ENCODE assay signal across 8 cellular contexts in the genomic region with DNA sequence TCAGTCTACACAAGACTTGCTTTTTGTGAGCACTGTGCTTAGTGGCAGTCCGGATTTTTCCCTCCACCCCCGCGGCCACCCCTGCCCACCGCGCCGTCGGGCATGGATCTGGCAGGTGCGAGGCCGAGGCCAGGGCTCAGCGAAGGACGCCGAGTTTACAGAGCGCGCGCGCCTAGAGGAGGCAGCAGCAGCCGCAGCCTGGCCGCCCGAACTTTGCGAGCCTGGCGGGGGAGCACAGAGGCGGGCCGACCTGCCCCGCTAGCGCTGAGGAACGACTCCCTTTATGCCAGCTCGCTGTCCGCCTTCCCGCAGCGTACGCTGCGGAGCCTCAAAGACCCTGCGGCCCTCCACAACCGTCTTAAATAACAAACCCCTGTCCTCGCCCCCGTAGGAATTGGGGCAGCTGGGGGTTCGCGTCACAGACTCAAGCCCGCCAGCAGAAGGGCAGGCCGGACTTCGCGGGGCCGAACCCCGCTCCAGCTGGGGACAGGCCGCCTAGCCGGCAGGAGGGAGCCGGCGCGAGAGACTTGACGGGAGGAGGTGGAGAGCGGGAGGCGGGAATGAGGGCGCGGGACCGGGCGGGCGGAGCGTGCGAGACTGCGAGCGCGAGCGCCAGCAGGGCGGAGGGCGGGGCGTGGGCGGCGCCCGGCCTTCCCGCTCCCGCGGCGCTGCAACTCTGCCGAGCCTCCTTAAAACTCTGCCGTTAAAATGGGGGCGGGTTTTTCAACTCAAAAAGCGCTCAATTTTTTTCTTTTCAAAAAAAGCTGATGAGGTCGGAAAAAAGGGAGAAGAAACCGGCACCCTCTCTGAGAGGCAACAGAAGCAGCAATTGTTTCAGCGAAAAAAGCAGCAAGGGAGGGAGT. TPM values are rescaled to one million over a fixed set of nuclear protein-coding genes. Genes with fewer than 3 reads are reported as not detected.
A peak's percentile ranks its signal among the peaks of the same experiment; 100 is the strongest.
DNase-seq lines count a peak whose midpoint lies in the region; ATAC-seq, FAIRE-seq and TF ChIP-seq lines count a peak whose summit lies in the region.

No MANE protein-coding gene starts in this region.

- peak; percentile 44 for ATAC-seq in GM21367 (IDR thresholded peaks at IDR 0.05; ENCODE audit: unreplicated experiment)

- peak overlapping the region; percentile 89 for H3K9ac ChIP-seq in endothelial cell of umbilical vein (replicated peaks; ENCODE audit: extremely low read depth, insufficient read depth, low read length)

- POLR2A ChIA-PET in endothelial cell of umbilical vein (lab: Charles Lee): interaction anchor here (1.2 kb wide), 1 partner anchor 9 kb away, joined by 8 read pairs; no protein-coding TSS in a partner anchor

- peak overlapping the region; percentile 62 to 90 (median 73) for H3K4me3 ChIP-seq in endothelial cell of umbilical vein (replicated peaks in 1 of 3; ENCODE audit: insufficient read depth in 1 of 3, low read depth in 1 of 3, low read length in 3 of 3)
- peak overlapping the region; percentile 77 for H3K4me3 ChIP-seq in mononuclear cell (ENCODE audit: low read length)

- CTCF ChIA-PET in endothelial cell of umbilical vein (lab: Charles Lee): interaction anchor here (0.7 to 3.8 kb wide), 9 partner anchors 9 to 223 kb away, joined by 3 to 34 read pairs (median 4); no protein-coding TSS in a partner anchor

- H4K20me1 ChIP-seq in endothelial cell of umbilical vein (replicated peaks; ENCODE audit: control insufficient read depth, extremely low read depth, insufficient read depth, low read length): no peaks in the 10 kb centered on the region

- H2AFZ ChIP-seq in endothelial cell of umbilical vein (ENCODE audit: low read depth, low read length): peak overlapping the region; percentile 95

- peak overlapping the region; percentile 93 for H3K4me2 ChIP-seq in endothelial cell of umbilical vein (ENCODE audit: insufficient read depth, low read length)

- peaks cover 35% of the 10 kb centered on the region for H3K79me2 ChIP-seq in endothelial cell of umbilical vein (ENCODE audit: control insufficient read depth, insufficient read depth, low read length)

- peak; percentile 30 to 53 for TF ChIP-seq CTCF in endothelial cell of umbilical vein (IDR thresholded peaks at IDR 0.05; ENCODE audit: extremely low read depth in 1 of 2, insufficient read depth in 1 of 2, low read depth in 1 of 2, low read length in 2 of 2)

- BruUV-seq in endothelial cell of umbilical vein (replicated peaks; lab: Mats Ljungman, UMichigan): TSS peak; percentile 52

- DNase-seq in COLO829 (ENCODE audit: low spot score): peak; percentile 82
- peak; percentile 36 to 94 (median 83) for DNase-seq in HUDEP-2 (lab: John Stamatoyannopoulos, UW; ENCODE audit: unreplicated experiment in 76 of 76)
- DNase-seq in NOMO-1 treated with dmso at 0.1 percent for 144 hours (lab: John Stamatoyannopoulos, UW; ENCODE audit: unreplicated experiment): peak; percentile 91
- DNase-seq in activated CD8-positive, alpha-beta memory T cell treated with anti-CD3 and anti-CD28 coated beads, Interleukin-2, amount 50 U/mL, for 48 hours: peak; percentile 88
- peak; percentile 94 for DNase-seq in endothelial cell of umbilical vein (ENCODE audit: low read depth, low spot score)
- DNase-seq in stimulated activated CD8-positive, alpha-beta memory T cell treated with anti-CD3 and anti-CD28 coated beads, Interleukin-2, amount 100 ng/mL, for 48 hours (ENCODE audit: low read depth in 2 of 2): peak; percentile 73 to 80

- dilution Hi-C loops in endothelial cell of umbilical vein (cut with MboI; ENCODE audit: extremely low pct_ligation_motif_present, low sequenced_read_pairs): no loop called here

- peak; percentile 76 for FAIRE-seq in endothelial cell of umbilical vein (lab: Jason Lieb, UNC)

- H3K4me1 ChIP-seq in endothelial cell of umbilical vein (ENCODE audit: control insufficient read depth, extremely low read depth, insufficient read depth, low read length): peaks cover 26% of the 10 kb centered on the region
- H3K4me1 ChIP-seq in mononuclear cell (ENCODE audit: insufficient read depth, low read length): peaks cover 21% of the 10 kb centered on the region

- H3K9me1 ChIP-seq in endothelial cell of umbilical vein (replicated peaks; ENCODE audit: control insufficient read depth, extremely low read depth, insufficient read depth, low read length): no peaks in the 10 kb centered on the region

- TF ChIP-seq POLR2A in endothelial cell of umbilical vein (IDR thresholded peaks at IDR 0.05; ENCODE audit: low read depth, low read length): peak; percentile 47

- H3K27ac ChIP-seq in endothelial cell of umbilical vein (ENCODE audit: insufficient read depth, low read depth, low read length): peak overlapping the region; percentile 66

- no peaks in the 10 kb centered on the region for H3K9me3 ChIP-seq in endothelial cell of umbilical vein (replicated peaks; ENCODE audit: control insufficient read depth, insufficient read depth, low read length)
- no peaks in the 10 kb centered on the region for H3K9me3 ChIP-seq in mononuclear cell (ENCODE audit: low read depth, low read length)

- H3K36me3 ChIP-seq in endothelial cell of umbilical vein (ENCODE audit: control insufficient read depth in 2 of 2, extremely low read depth in 1 of 2, insufficient read depth in 2 of 2, low read length in 2 of 2): no peaks in the 10 kb centered on the region

- intact Hi-C loops in endothelial cell of umbilical vein (cut with micrococcal nuclease): loop anchor here (1.0 to 10.0 kb wide), 8 partner anchors 8 to 327 kb away; partner anchors contain the start of gene FAF1

- no peaks in the 10 kb centered on the region for H3K27me3 ChIP-seq in endothelial cell of umbilical vein (ENCODE audit: control insufficient read depth in 2 of 2, insufficient read depth in 2 of 2, low read length in 2 of 2)
- no peaks in the 10 kb centered on the region for H3K27me3 ChIP-seq in mononuclear cell (ENCODE audit: insufficient read depth, low read length)

TF ChIP-seq in endothelial cell of umbilical vein, 7 proteins besides CTCF, POLR2A, EP300 and RAD21:
- TF ChIP-seq FOS (IDR thresholded peaks at IDR 0.05; ENCODE audit: borderline replicate concordance, insufficient read depth, low read length): no peak
- TF ChIP-seq EZH2 (IDR thresholded peaks at IDR 0.05; ENCODE audit: borderline replicate concordance, low read depth, low read length, severe bottlenecking): no peak
- TF ChIP-seq POLR2AphosphoS5 (IDR thresholded peaks at IDR 0.05; ENCODE audit: insufficient read depth, low read depth, low read length): peak; percentile 77
- TF ChIP-seq MYC (IDR thresholded peaks at IDR 0.05; ENCODE audit: low read depth, low read length): no peak
- TF ChIP-seq GATA2 (IDR thresholded peaks at IDR 0.05; ENCODE audit: insufficient read depth, insufficient read length, low read depth, low read length): no peak
- no peak for TF ChIP-seq JUN (IDR thresholded peaks at IDR 0.05; ENCODE audit: borderline replicate concordance, insufficient read depth, insufficient read length, low read depth)
- TF ChIP-seq, protein P1, sequence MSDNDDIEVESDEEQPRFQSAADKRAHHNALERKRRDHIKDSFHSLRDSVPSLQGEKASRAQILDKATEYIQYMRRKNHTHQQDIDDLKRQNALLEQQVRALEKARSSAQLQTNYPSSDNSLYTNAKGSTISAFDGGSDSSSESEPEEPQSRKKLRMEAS (IDR thresholded peaks at IDR 0.05; ENCODE audit: insufficient read depth, insufficient read length): peak; percentile 12

RNA-seq across cellular contexts. Expression of gene CDKN2C, which starts 1.8 kb away (rescaled TPM):
- 19.6 and 19.8 TPM in 2 replicates for total RNA-seq in endothelial cell of umbilical vein
- 11.5 and 12.8 TPM in 2 replicates for polyA plus RNA-seq in endothelial cell of umbilical vein
- 15.0 and 15.6 TPM in 2 replicates for polyA plus RNA-seq in endothelial cell of umbilical vein (2011; cell fraction: cytosol; rRNA removed)
- polyA plus RNA-seq in endothelial cell of umbilical vein (2011; cell fraction: nucleus; rRNA removed): 5.7 and 9.3 TPM in 2 replicates
- polyA plus RNA-seq in endothelial cell of umbilical vein (2012): 3.6 and 8.5 TPM in 2 replicates
- polyA minus RNA-seq in endothelial cell of umbilical vein: 9.8 and 16.3 TPM in 2 replicates
- 46.5 TPM for polyA minus RNA-seq in endothelial cell of umbilical vein (2011; cell fraction: cytosol; rRNA and poly(A)+ RNA removed)
- 3.8 and 5.0 TPM in 2 replicates for polyA minus RNA-seq in endothelial cell of umbilical vein (2011; cell fraction: nucleus; rRNA and poly(A)+ RNA removed)
- 5.2 TPM for total RNA-seq in mononuclear cell

RNA-seq across cellular contexts. Expression of gene FAF1, which starts 8.2 kb away (rescaled TPM):
- total RNA-seq in endothelial cell of umbilical vein: 55.3 and 57.6 TPM in 2 replicates
- polyA plus RNA-seq in endothelial cell of umbilical vein: 5.2 and 9.0 TPM in 2 replicates
- 14.8 and 17.8 TPM in 2 replicates for polyA plus RNA-seq in endothelial cell of umbilical vein (2011; cell fraction: cytosol; rRNA removed)
- polyA plus RNA-seq in endothelial cell of umbilical vein (2011; cell fraction: nucleus; rRNA removed): 15.2 and 17.7 TPM in 2 replicates
- polyA plus RNA-seq in endothelial cell of umbilical vein (2012): 36.0 and 58.1 TPM in 2 replicates
- 22.4 and 27.7 TPM in 2 replicates for polyA minus RNA-seq in endothelial cell of umbilical vein
- polyA minus RNA-seq in endothelial cell of umbilical vein (2011; cell fraction: cytosol; rRNA and poly(A)+ RNA removed): 35.0 TPM
- 56.1 and 114 TPM in 2 replicates for polyA minus RNA-seq in endothelial cell of umbilical vein (2011; cell fraction: nucleus; rRNA and poly(A)+ RNA removed)
- 49.6 TPM for total RNA-seq in mononuclear cell

Comparison
In these comparisons a context has a peak if more than half of its experiments do, and no peak if none do; other contexts are left out.
1. Peak in every context shown above with its lines: DNase-seq, ATAC-seq, H3K4me3 ChIP-seq and H3K27ac ChIP-seq.